8 cellular contexts compared by ENCODE assay signal in the genomic region with DNA sequence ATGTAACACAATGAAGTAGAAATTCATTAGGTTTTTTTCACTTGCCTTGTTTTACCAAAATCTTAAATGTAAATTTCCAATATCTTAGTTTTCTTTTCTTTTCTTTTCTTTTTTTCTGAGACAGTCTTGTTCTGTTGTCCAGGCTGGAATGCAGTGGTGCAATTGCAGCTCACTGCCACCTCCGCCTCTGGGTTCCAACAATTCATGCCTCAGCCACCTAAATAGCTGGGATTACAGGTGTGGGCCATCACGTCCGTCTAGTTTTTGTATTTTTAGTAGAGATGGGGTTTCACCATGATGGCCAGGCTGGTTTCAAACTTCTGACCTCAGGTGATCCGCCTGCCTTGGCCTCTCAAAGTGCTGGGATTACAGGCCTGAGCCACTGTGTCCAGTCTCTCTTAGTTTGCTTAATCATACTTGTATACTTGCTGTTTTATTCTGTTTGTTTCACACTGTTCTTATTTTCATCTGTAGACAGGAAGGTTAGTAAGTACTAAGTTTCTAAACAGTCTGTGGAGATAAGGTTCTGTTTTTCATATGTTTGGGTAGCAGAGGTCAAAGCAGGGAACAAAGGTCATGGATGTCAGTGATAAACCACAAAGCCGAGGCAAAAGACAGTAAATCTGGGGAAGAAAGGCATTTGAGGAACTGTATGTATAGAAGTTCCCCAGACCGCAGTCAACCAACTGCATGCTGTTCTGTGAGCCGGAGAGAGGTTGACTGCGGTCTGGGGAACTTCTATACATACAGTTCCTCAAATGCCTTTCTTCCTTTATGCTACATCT.
DNase-seq lines count a peak whose midpoint lies in the region; ATAC-seq and TF ChIP-seq lines count a peak whose summit lies in the region.

No MANE protein-coding gene starts in this region.

- no peaks in the 10 kb centered on the region for H4K20me1 ChIP-seq in mammary epithelial cell (ENCODE audit: insufficient read depth, low read length)

- no peak overlapping the region for H3K4me2 ChIP-seq in mammary epithelial cell (ENCODE audit: insufficient read depth, low read depth, low read length)

- H3K9ac ChIP-seq in mammary epithelial cell (ENCODE audit: insufficient read depth, low read length), result no peak overlapping the region

- H3K4me1 ChIP-seq in mammary epithelial cell (ENCODE audit: insufficient read depth, low read length), result peaks cover 31% of the 10 kb centered on the region
- peaks cover 45 to 89% of the 10 kb centered on the region in 2 donors for H3K4me1 ChIP-seq in thoracic aorta (ENCODE audit: control insufficient read depth in 1 of 2, low read depth in 2 of 2)

- H3K79me2 ChIP-seq in mammary epithelial cell (ENCODE audit: insufficient read depth, low read length), result peaks cover 95% of the 10 kb centered on the region

- in situ Hi-C loops in mammary epithelial cell (cut with MboI; ENCODE audit: low sequenced_read_pairs in 2 of 2), result no loop called here

- TF ChIP-seq CTCF in mammary epithelial cell (conservative IDR thresholded peaks at IDR 0.05 in 1 of 2, IDR thresholded peaks at IDR 0.05 in 1 of 2; ENCODE audit: extremely low read depth in 1 of 2, insufficient read depth in 1 of 2, low read depth in 1 of 2, low read length in 2 of 2), result no peak
- no peak for TF ChIP-seq CTCF in thoracic aorta (IDR thresholded peaks at IDR 0.05)

- dilution Hi-C loops in mammary epithelial cell (cut with HindIII; ENCODE audit: low sequenced_read_pairs), result no loop called here

- no peak overlapping the region for H2AFZ ChIP-seq in mammary epithelial cell (ENCODE audit: low read depth, low read length)

- H3K27ac ChIP-seq in mammary epithelial cell (ENCODE audit: insufficient read depth, low read depth, low read length) (peak overlapping the region; percentile 62), thoracic aorta (peak overlapping the region; percentile 57 to 90)

- CTCF ChIA-PET in mammary epithelial cell (lab: Charles Lee; ENCODE audit: low non-redundant PET), result no interaction called here

- no peaks in the 10 kb centered on the region for H3K27me3 ChIP-seq in mammary epithelial cell (ENCODE audit: insufficient read depth, low read length)
- no peaks in the 10 kb centered on the region for H3K27me3 ChIP-seq in thoracic aorta (replicated peaks; ENCODE audit: insufficient read depth)

- intact Hi-C loops in mammary epithelial cell (cut with micrococcal nuclease), result loop anchor here (5.0 kb wide), 2 partner anchors 49 to 169 kb away; no protein-coding TSS in a partner anchor

- H3K9me3 ChIP-seq in mammary epithelial cell (replicated peaks; ENCODE audit: insufficient read depth, low read length) (peaks cover 8% of the 10 kb centered on the region), thoracic aorta (no peaks in the 10 kb centered on the region)

- no peak for DNase-seq in mammary epithelial cell
- DNase-seq in thoracic aorta (ENCODE audit: low spot score), result no peak
- DNase-seq in NCI-H748 (lab: John Stamatoyannopoulos, UW; ENCODE audit: unreplicated experiment), result no peak
- DNase-seq in HPDE6-E6E7 (ENCODE audit: extremely low spot score), result no peak
- DNase-seq in SHP77 (lab: John Stamatoyannopoulos, UW), result no peak

- H3K36me3 ChIP-seq in mammary epithelial cell (ENCODE audit: insufficient read depth, low read length) (peaks cover 31% of the 10 kb centered on the region), thoracic aorta (peaks cover 22% of the 10 kb centered on the region)

- WGBS in mammary epithelial cell (ENCODE audit: low coverage, missing lambda C conversion rate), result 84% methylated on average over 8 of the region's 8 CpGs

- BruUV-seq in mammary epithelial cell (replicated peaks; lab: Mats Ljungman, UMichigan), result no TSS peak

- H3K4me3 ChIP-seq in mammary epithelial cell (replicated peaks in 1 of 3; ENCODE audit: insufficient read depth in 1 of 3, low read depth in 2 of 3, low read length in 3 of 3), result no peak overlapping the region
- no peak overlapping the region for H3K4me3 ChIP-seq in thoracic aorta

- ATAC-seq in GM21360 (IDR thresholded peaks at IDR 0.05; ENCODE audit: unreplicated experiment), result peak; percentile 73
- ATAC-seq in HG03342 (IDR thresholded peaks at IDR 0.05; ENCODE audit: unreplicated experiment), result peak; percentile 52
- no peak for ATAC-seq in thoracic aorta (ENCODE audit: insufficient number of reproducible peaks, low FRiP score, low read depth)
- no peak for ATAC-seq in activated CD4-positive, CD25-positive, alpha-beta regulatory T cell treated with anti-CD3 and anti-CD28 coated beads, Interleukin-2, amount 50 U/mL, for 24 hours

Comparison
In these comparisons a context has a peak if more than half of its experiments do, and no peak if none do; other contexts are left out.
1. ATAC-seq: peak in GM21360 (single experiment) and HG03342 (single experiment); none in thoracic aorta (single experiment) and activated CD4-positive, CD25-positive, alpha-beta regulatory T cell treated with anti-CD3 and anti-CD28 coated beads, Interleukin-2, amount 50 U/mL, for 24 hours (0 of 2).